ENCODE assay signal across 24 cellular contexts in genomic region chr6:138296786-138297185, GRCh38.
"Had no signal": no experiment of that assay in that cellular context is flagged by ENCODE, and none has a peak within 500 bp of the region (broad histone marks: within the 10 kb centered on the region; RNA-seq: fewer than 3 reads in every experiment).

No MANE protein-coding gene starts in this region.

- H3K4me3 ChIP-seq: coronary artery, dorsolateral prefrontal cortex, esophagus squamous epithelium, gastrocnemius medialis, heart right ventricle, left lung, lower lobe of right lung had no signal

- ATAC-seq: gastrocnemius medialis; left cardiac atrium; left lung; lower lobe of right lung; naive thymus-derived CD4-positive, alpha-beta T cell had no signal

- DNase-seq: dermis blood vessel endothelial cell; dorsolateral prefrontal cortex; effector CD4-positive, alpha-beta T cell; effector memory CD4-positive, alpha-beta T cell; esophagus squamous epithelium; foreskin fibroblast; foreskin melanocyte; gastrocnemius medialis; glutamatergic neuron; head of caudate nucleus; heart right ventricle; hippocampal formation; left cardiac atrium; left lung; left ventricle myocardium superior; lower lobe of right lung; mesenchymal stem cell; midbrain; naive thymus-derived CD4-positive, alpha-beta T cell had no signal

- H3K36me3 ChIP-seq: esophagus squamous epithelium, gastrocnemius medialis had no signal

- H3K27ac ChIP-seq: coronary artery, esophagus squamous epithelium, gastrocnemius medialis, heart right ventricle, left lung, lower lobe of right lung had no signal

- H3K4me1 ChIP-seq: gastrocnemius medialis, left lung, lower lobe of right lung had no signal

- H3K27ac Mint-ChIP-seq: naive thymus-derived CD4-positive, alpha-beta T cell had no signal

- H3K36me3 Mint-ChIP-seq: naive thymus-derived CD4-positive, alpha-beta T cell had no signal

- FAIRE-seq: colon, endothelial cell of umbilical vein, islet of Langerhans, keratinocyte had no signal

- H3K4me1 Mint-ChIP-seq: naive thymus-derived CD4-positive, alpha-beta T cell had no signal

- H3K9me3 Mint-ChIP-seq: naive thymus-derived CD4-positive, alpha-beta T cell had no signal

- H3K27me3 ChIP-seq: dorsolateral prefrontal cortex, esophagus squamous epithelium, gastrocnemius medialis, heart right ventricle, left lung had no signal

- H3K9me3 ChIP-seq: esophagus squamous epithelium, gastrocnemius medialis, heart right ventricle, left lung, lower lobe of right lung had no signal

- H3K4me3 Mint-ChIP-seq: naive thymus-derived CD4-positive, alpha-beta T cell had no signal
